ENCODE assay signal across 1 cellular context in genomic region chr4:99315839-99316238, GRCh38.
TF ChIP-seq lines count a peak whose summit lies in the region.

No MANE protein-coding gene starts in this region.

TF ChIP-seq in HepG2, 621 proteins besides CTCF, POLR2A, EP300 and RAD21:
- TF ChIP-seq HNF4G (IDR thresholded peaks at IDR 0.05; ENCODE audit: borderline replicate concordance, low read depth, low read length) (no peak), HNF4G (CRISPR knock-in tag; IDR thresholded peaks at IDR 0.05; ENCODE audit: borderline replicate concordance, low read depth) (no peak), NFIB (CRISPR knock-in tag; IDR thresholded peaks at IDR 0.05; ENCODE audit: borderline replicate concordance) (no peak)
